29 cellular contexts compared by ENCODE assay signal in genomic region chr11:75600356-75600755, GRCh38.
"Had no signal": no experiment of that assay in that cellular context is flagged by ENCODE, and none has a peak within 500 bp of the region (broad histone marks: within the 10 kb centered on the region; RNA-seq: fewer than 3 reads in every experiment).

No MANE protein-coding gene starts in this region.

- H3K36me3 ChIP-seq: ascending aorta, breast epithelium, cardiac muscle cell had no signal

- H3K4me3 Mint-ChIP-seq: activated CD4-positive, alpha-beta memory T cell treated with anti-CD3 and anti-CD28 coated beads, Interleukin-2, amount 10 ng/mL, durations not matched to agents 7 days and 5 days; activated CD4-positive, alpha-beta T cell treated with anti-CD3 and anti-CD28 coated beads for 36 hours; activated CD4-positive, alpha-beta T cell treated with anti-CD3 and anti-CD28 coated beads, Interleukin-2, amount 10 ng/mL, durations not matched to agents 7 days and 5 days; activated naive CD4-positive, alpha-beta T cell treated with anti-CD3 and anti-CD28 coated beads, Interleukin-2, amount 10 ng/mL, durations not matched to agents 7 days and 5 days; activated naive CD8-positive, alpha-beta T cell treated with anti-CD3 and anti-CD28 coated beads, Interleukin-2, amount 10 ng/mL, durations not matched to agents 7 days and 5 days; activated T-cell treated with anti-CD3 and anti-CD28 coated beads, Interleukin-2, amount 50 U/mL, for 24 hours; activated T-cell treated with anti-CD3 and anti-CD28 coated beads, Interleukin-2, amount 50 U/mL, for 72 hours; brain; central memory CD8-positive, alpha-beta T cell; dendritic cell treated with granulocyte-macrophage colony-stimulating factor and Interleukin-4, amounts not matched to agents 40 ng/mL and 50 ng/mL, for 4 days had no signal

- H3K36me3 Mint-ChIP-seq: activated naive CD4-positive, alpha-beta T cell treated with anti-CD3 and anti-CD28 coated beads, Interleukin-2, amount 10 ng/mL, durations not matched to agents 7 days and 5 days; activated naive CD4-positive, alpha-beta T cell treated with anti-CD3 and anti-CD28 coated beads, Interleukin-2, amount 50 U/mL, for 72 hours; activated naive CD8-positive, alpha-beta T cell treated with anti-CD3 and anti-CD28 coated beads, Interleukin-2, amount 10 ng/mL, durations not matched to agents 7 days and 5 days had no signal

- H3K4me1 ChIP-seq: breast epithelium had no signal

- H3K9me3 Mint-ChIP-seq: activated CD4-positive, alpha-beta memory T cell treated with anti-CD3 and anti-CD28 coated beads, Interleukin-2, amount 10 ng/mL, durations not matched to agents 7 days and 5 days; activated CD4-positive, alpha-beta T cell treated with anti-CD3 and anti-CD28 coated beads, Interleukin-2, amount 10 ng/mL, durations not matched to agents 7 days and 5 days; activated naive CD4-positive, alpha-beta T cell treated with anti-CD3 and anti-CD28 coated beads, Interleukin-2, amount 10 ng/mL, durations not matched to agents 7 days and 5 days; activated naive CD4-positive, alpha-beta T cell treated with anti-CD3 and anti-CD28 coated beads, Interleukin-2, amount 50 U/mL, for 72 hours; activated naive CD8-positive, alpha-beta T cell treated with anti-CD3 and anti-CD28 coated beads, Interleukin-2, amount 10 ng/mL, durations not matched to agents 7 days and 5 days; activated T-cell treated with anti-CD3 and anti-CD28 coated beads, Interleukin-2, amount 50 U/mL, for 24 hours; activated T-cell treated with anti-CD3 and anti-CD28 coated beads, Interleukin-2, amount 50 U/mL, for 72 hours; brain; central memory CD8-positive, alpha-beta T cell; dendritic cell treated with granulocyte-macrophage colony-stimulating factor and Interleukin-4, amounts not matched to agents 40 ng/mL and 50 ng/mL, for 4 days had no signal

- H3K27me3 Mint-ChIP-seq: brain had no signal

- DNase-seq: activated CD4-positive, alpha-beta memory T cell treated with anti-CD3 and anti-CD28 coated beads, Interleukin-2, amount 10 ng/mL, durations not matched to agents 7 days and 5 days; activated CD4-positive, alpha-beta T cell treated with anti-CD3 and anti-CD28 coated beads for 36 hours; activated CD4-positive, alpha-beta T cell treated with anti-CD3 and anti-CD28 coated beads, Interleukin-2, amount 10 ng/mL, durations not matched to agents 7 days and 5 days; activated CD4-positive, alpha-beta T cell treated with anti-CD3 and anti-CD28 coated beads, Interleukin-2, amount 50 U/mL, for 4 hours; activated CD4-positive, CD25-positive, alpha-beta regulatory T cell; activated CD4-positive, CD25-positive, alpha-beta regulatory T cell treated with anti-CD3 and anti-CD28 coated beads, Interleukin-2, amount 50 U/mL, for 72 hours; activated CD8-positive, alpha-beta memory T cell treated with anti-CD3 and anti-CD28 coated beads, Interleukin-2, amount 50 U/mL, for 48 hours; activated gamma-delta T cell; activated naive CD4-positive, alpha-beta T cell; activated naive CD4-positive, alpha-beta T cell treated with anti-CD3 and anti-CD28 coated beads, Interleukin-2, amount 10 ng/mL, durations not matched to agents 7 days and 5 days; activated naive CD8-positive, alpha-beta T cell treated with anti-CD3 and anti-CD28 coated beads, Interleukin-2, amount 10 ng/mL, durations not matched to agents 7 days and 5 days; activated T-cell treated with anti-CD3 and anti-CD28 coated beads for 4 hours; activated T-cell treated with anti-CD3 and anti-CD28 coated beads, Interleukin-2, amount 50 U/mL, for 24 hours; activated T-cell treated with anti-CD3 and anti-CD28 coated beads, Interleukin-2, amount 50 U/mL, for 72 hours; effector CD8-positive, alpha-beta T cell; foreskin fibroblast; hippocampal formation; T-helper 2 cell had no signal

- H3K27me3 ChIP-seq: ascending aorta, breast epithelium, cardiac muscle cell had no signal

- ATAC-seq: activated CD4-positive, alpha-beta T cell treated with anti-CD3 and anti-CD28 coated beads for 36 hours; activated naive CD4-positive, alpha-beta T cell treated with anti-CD3 and anti-CD28 coated beads, Interleukin-2, amount 50 U/mL, for 72 hours; activated T-cell treated with anti-CD3 and anti-CD28 coated beads, Interleukin-2, amount 50 U/mL, for 72 hours; esophagus mucosa had no signal

- H3K4me1 Mint-ChIP-seq: activated CD4-positive, alpha-beta T cell treated with anti-CD3 and anti-CD28 coated beads for 36 hours; activated naive CD4-positive, alpha-beta T cell treated with anti-CD3 and anti-CD28 coated beads, Interleukin-2, amount 10 ng/mL, durations not matched to agents 7 days and 5 days had no signal

- H3K27ac Mint-ChIP-seq: activated CD4-positive, alpha-beta memory T cell treated with anti-CD3 and anti-CD28 coated beads, Interleukin-2, amount 10 ng/mL, durations not matched to agents 7 days and 5 days; activated CD4-positive, alpha-beta T cell treated with anti-CD3 and anti-CD28 coated beads for 36 hours; activated CD4-positive, alpha-beta T cell treated with anti-CD3 and anti-CD28 coated beads, Interleukin-2, amount 10 ng/mL, durations not matched to agents 7 days and 5 days; activated naive CD4-positive, alpha-beta T cell treated with anti-CD3 and anti-CD28 coated beads, Interleukin-2, amount 10 ng/mL, durations not matched to agents 7 days and 5 days; activated naive CD4-positive, alpha-beta T cell treated with anti-CD3 and anti-CD28 coated beads, Interleukin-2, amount 50 U/mL, for 72 hours; activated naive CD8-positive, alpha-beta T cell treated with anti-CD3 and anti-CD28 coated beads, Interleukin-2, amount 10 ng/mL, durations not matched to agents 7 days and 5 days; activated T-cell treated with anti-CD3 and anti-CD28 coated beads, Interleukin-2, amount 50 U/mL, for 24 hours; activated T-cell treated with anti-CD3 and anti-CD28 coated beads, Interleukin-2, amount 50 U/mL, for 72 hours; dendritic cell treated with granulocyte-macrophage colony-stimulating factor and Interleukin-4, amounts not matched to agents 40 ng/mL and 50 ng/mL, for 4 days had no signal

- H3K27ac ChIP-seq: ascending aorta, breast epithelium, cardiac muscle cell, coronary artery had no signal

- H3K4me3 ChIP-seq: ascending aorta, breast epithelium, cardiac muscle cell, coronary artery had no signal

- H3K9me3 ChIP-seq: ascending aorta, breast epithelium had no signal

- FAIRE-seq: endometrium, frontal cortex had no signal
